ENCODE assay signal across 8 cellular contexts in the genomic region with DNA sequence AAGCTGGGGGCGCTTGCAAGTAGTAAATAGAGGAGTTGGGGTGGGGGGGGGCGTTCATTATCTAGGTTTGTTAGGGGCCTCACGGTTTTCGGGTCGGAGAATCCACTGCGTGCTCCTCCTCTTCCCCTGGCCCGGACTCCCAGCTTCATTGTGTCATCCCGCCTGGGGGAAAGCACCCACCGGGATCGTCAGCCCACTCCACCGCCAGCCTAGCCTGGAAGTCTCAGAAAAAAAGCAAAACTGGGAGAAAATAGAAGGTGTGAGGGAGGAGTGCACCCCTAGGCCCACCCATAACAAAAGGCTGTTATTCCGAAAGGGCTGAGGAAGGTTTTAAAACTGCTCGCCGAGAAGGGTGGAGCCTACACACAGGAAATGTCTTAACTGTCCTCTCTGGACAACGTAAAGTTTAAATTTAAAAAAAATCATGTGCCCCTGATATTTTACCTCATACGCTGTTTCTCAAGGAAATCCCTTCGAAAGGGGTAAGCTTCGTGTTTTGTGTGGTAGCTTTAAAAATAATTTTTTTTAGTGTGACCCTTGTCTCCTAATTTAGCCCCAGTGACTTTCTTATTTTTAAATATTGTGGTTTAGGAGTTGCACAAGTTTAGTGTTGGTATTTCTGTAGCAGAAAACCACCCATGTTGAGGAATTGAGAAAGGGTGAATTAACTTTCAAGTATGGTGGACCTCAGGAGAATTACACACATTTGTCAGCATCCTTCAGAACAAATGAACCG.
DNase-seq lines count a peak whose midpoint lies in the region; ATAC-seq, FAIRE-seq and TF ChIP-seq lines count a peak whose summit lies in the region.

No MANE protein-coding gene starts in this region.

- POLR2A ChIA-PET in CD8-positive, alpha-beta T cell (lab: Charles Lee): interaction anchor here (1.0 to 5.2 kb wide), 10 partner anchors 12 to 64 kb away, joined by 3 to 91 read pairs (median 10); no protein-coding TSS in a partner anchor
- POLR2A ChIA-PET in RWPE1 (lab: Yijun Ruan, JAX; ENCODE audit: low non-redundant PET): interaction anchor here (0.5 kb wide), 1 partner anchor 237 kb away, joined by 4 read pairs; no protein-coding TSS in a partner anchor
- POLR2A ChIA-PET in HepG2 (lab: Yijun Ruan, JAX): interaction anchor here (0.6 to 7.5 kb wide), 12 partner anchors 9 to 95 kb away, joined by 3 to 108 read pairs (median 20); no protein-coding TSS in a partner anchor

- in situ Hi-C loops in HepG2 (cut with HindIII; ENCODE audit: extremely low pct_ligation_motif_present, low pct_unique_long_range_greater_than_20kb): no loop called here

- H3K9me3 Mint-ChIP-seq in CD8-positive, alpha-beta T cell: no peaks in the 10 kb centered on the region
- no peaks in the 10 kb centered on the region for H3K9me3 Mint-ChIP-seq in central memory CD8-positive, alpha-beta T cell

- DNase-seq in CD8-positive, alpha-beta T cell: peak in 4 of 7 experiments; percentile 32 to 62 (median 47)
- peak; percentile 65 for DNase-seq in RWPE1 (ENCODE audit: low spot score)
- DNase-seq in central memory CD8-positive, alpha-beta T cell (ENCODE audit: low spot score in 2 of 2): peak in 1 of 2 donors; percentile 25
- DNase-seq in HepG2 (ENCODE audit: low spot score): no peak
- DNase-seq in thoracic aorta (ENCODE audit: low spot score): no peak
- DNase-seq in stimulated activated CD4-positive, alpha-beta T cell treated with anti-CD3 and anti-CD28 coated beads, Interleukin-4, amount 100 ng/mL, for 4 hours: no peak

- CTCF ChIA-PET in CD8-positive, alpha-beta T cell (lab: Charles Lee): interaction anchor here (0.7 to 4.3 kb wide), 14 partner anchors 9 to 94 kb away, joined by 3 to 29 read pairs (median 4); no protein-coding TSS in a partner anchor
- CTCF ChIA-PET in RWPE1 (lab: Yijun Ruan, JAX): interaction anchor here (0.7 to 1.0 kb wide), 2 partner anchors 13 to 104 kb away, joined by 3 read pairs; no protein-coding TSS in a partner anchor
- CTCF ChIA-PET in HepG2 (lab: Yijun Ruan, JAX; ENCODE audit: low intra/inter-chr PET ratio, low total read pairs): no interaction called here

- no peaks in the 10 kb centered on the region for H3K27me3 ChIP-seq in CD8-positive, alpha-beta T cell (ENCODE audit: insufficient read depth, low read length)
- H3K27me3 ChIP-seq in HepG2 (ENCODE audit: control insufficient read depth in 1 of 2, insufficient read depth in 2 of 2, low read length in 2 of 2) (no peaks in the 10 kb centered on the region; a peak in 1 of 5 replicates), thoracic aorta (replicated peaks; ENCODE audit: insufficient read depth) (no peaks in the 10 kb centered on the region)

- peak overlapping the region; percentile 98 for H3K4me3 Mint-ChIP-seq in CD8-positive, alpha-beta T cell
- H3K4me3 Mint-ChIP-seq in central memory CD8-positive, alpha-beta T cell: peak overlapping the region; percentile 97

- no peak for FAIRE-seq in HepG2 (lab: Jason Lieb, UNC)

- intact Hi-C loops in CD8-positive, alpha-beta T cell (cut with DNase I, micrococcal nuclease): loop anchor here (1.0 to 5.0 kb wide), 4 partner anchors 9 to 443 kb away; partner anchors contain the start of gene ACYP2 (in 1 of the 2)
- intact Hi-C loops in HepG2 (cut with micrococcal nuclease; ENCODE audit: unreplicated experiment): loop anchor here (5.0 kb wide), 1 partner anchor 57 kb away; no protein-coding TSS in a partner anchor

- ATAC-seq in CD8-positive, alpha-beta T cell: peak; percentile 34
- ATAC-seq in GM19023 (IDR thresholded peaks at IDR 0.05; ENCODE audit: unreplicated experiment) (peak; percentile 40), HG03097 (IDR thresholded peaks at IDR 0.05; ENCODE audit: low FRiP score, unreplicated experiment) (peak; percentile 31), HepG2 (no peak), thoracic aorta (ENCODE audit: insufficient number of reproducible peaks, low FRiP score, low read depth) (peak; percentile 48)
- ATAC-seq in central memory CD8-positive, alpha-beta T cell (replicated peaks; ENCODE audit: extremely low read depth, poor library complexity, severe bottlenecking): peak; percentile 12

- H3K4me3 ChIP-seq in CD8-positive, alpha-beta T cell (ENCODE audit: low read depth, low read length): peak overlapping the region; percentile 94
- H3K4me3 ChIP-seq in HepG2 (replicated peaks in 1 of 3; ENCODE audit: insufficient read depth in 1 of 3, low read depth in 2 of 3, low read length in 3 of 3) (peak overlapping the region; percentile 86 to 99 (median 91)), thoracic aorta (peak overlapping the region; percentile 75)

- H3K36me3 ChIP-seq in CD8-positive, alpha-beta T cell (ENCODE audit: insufficient read depth, low read length): no peaks in the 10 kb centered on the region
- H3K36me3 ChIP-seq in HepG2 (replicated peaks in 1 of 2; ENCODE audit: control insufficient read depth in 1 of 2, insufficient read depth in 2 of 2, low read length in 2 of 2) (peaks cover 0 to 22% of the 10 kb centered on the region in 2 experiments; a peak in 4 of 5 replicates), thoracic aorta (no peaks in the 10 kb centered on the region)

- H3K4me1 Mint-ChIP-seq in CD8-positive, alpha-beta T cell (ENCODE audit: low read depth): peaks cover 64% of the 10 kb centered on the region
- H3K4me1 Mint-ChIP-seq in central memory CD8-positive, alpha-beta T cell: peaks cover 62% of the 10 kb centered on the region

- peak overlapping the region; percentile 93 for H3K27ac Mint-ChIP-seq in CD8-positive, alpha-beta T cell
- peak overlapping the region; percentile 90 for H3K27ac Mint-ChIP-seq in central memory CD8-positive, alpha-beta T cell (ENCODE audit: low read depth)

- TF ChIP-seq RAD21 in HepG2 (CRISPR knock-in tag; IDR thresholded peaks at IDR 0.05): no peak

- no peaks in the 10 kb centered on the region for H3K27me3 Mint-ChIP-seq in CD8-positive, alpha-beta T cell (ENCODE audit: low read depth)
- no peaks in the 10 kb centered on the region for H3K27me3 Mint-ChIP-seq in central memory CD8-positive, alpha-beta T cell

- H3K79me2 ChIP-seq in HepG2 (ENCODE audit: insufficient read depth, low read length): peaks cover 97% of the 10 kb centered on the region

- H3K4me2 ChIP-seq in HepG2 (ENCODE audit: low read depth, low read length): peak overlapping the region; percentile 91

- peaks cover 42% of the 10 kb centered on the region for H3K36me3 Mint-ChIP-seq in CD8-positive, alpha-beta T cell
- peaks cover 21% of the 10 kb centered on the region for H3K36me3 Mint-ChIP-seq in central memory CD8-positive, alpha-beta T cell (ENCODE audit: insufficient read depth)

- peak overlapping the region; percentile 98 for H3K9ac ChIP-seq in HepG2 (ENCODE audit: insufficient read depth, low read depth, low read length)

- no TSS peak for BruUV-seq in HepG2 (replicated peaks; lab: Mats Ljungman, UMichigan)

- 2% methylated on average over 19 of the region's 19 CpGs for WGBS in HepG2 (ENCODE audit: low lambda C conversion rate)

- peaks cover 48% of the 10 kb centered on the region for H3K4me1 ChIP-seq in CD8-positive, alpha-beta T cell (ENCODE audit: insufficient read depth, low read length)
- H3K4me1 ChIP-seq in HepG2 (ENCODE audit: insufficient read depth, low read length) (peaks cover 67% of the 10 kb centered on the region), thoracic aorta (ENCODE audit: control insufficient read depth in 1 of 2, low read depth in 2 of 2) (peaks cover 27 to 64% of the 10 kb centered on the region in 2 donors)

- no peak; a peak in 1 of 4 replicates for TF ChIP-seq POLR2A in HepG2 (IDR thresholded peaks at IDR 0.05; ENCODE audit: insufficient read depth in 1 of 2, low read depth in 2 of 2, low read length in 2 of 2)

- peaks cover 50% of the 10 kb centered on the region for H4K20me1 ChIP-seq in HepG2 (ENCODE audit: insufficient read depth, low read length)

- H2AFZ ChIP-seq in HepG2 (ENCODE audit: low read length): no peak overlapping the region

- H3K27ac ChIP-seq in CD8-positive, alpha-beta T cell (ENCODE audit: low read depth, low read length): peak overlapping the region; percentile 81
- peak overlapping the region; percentile 99 for H3K27ac ChIP-seq in RWPE1
- peak overlapping the region; percentile 93 for H3K27ac ChIP-seq in HepG2 (ENCODE audit: extremely low read length, insufficient read depth, low read length)
- H3K27ac ChIP-seq in thoracic aorta: peak overlapping the region; percentile 33 to 70

- no peak for TF ChIP-seq CTCF in CD8-positive, alpha-beta T cell (IDR thresholded peaks at IDR 0.05)
- TF ChIP-seq CTCF in RWPE1 (conservative IDR thresholded peaks at IDR 0.05; ENCODE audit: low read depth) (no peak), HepG2 (CRISPR knock-in tag; IDR thresholded peaks at IDR 0.05) (no peak), thoracic aorta (IDR thresholded peaks at IDR 0.05) (no peak)

- H3K9me3 ChIP-seq in CD8-positive, alpha-beta T cell (ENCODE audit: low read length): no peaks in the 10 kb centered on the region
- H3K9me3 ChIP-seq in HepG2 (ENCODE audit: low read length) (no peaks in the 10 kb centered on the region), thoracic aorta (no peaks in the 10 kb centered on the region)

- TF ChIP-seq EP300 in HepG2 (IDR thresholded peaks at IDR 0.05; ENCODE audit: low read depth in 2 of 2, low read length in 2 of 2) (no peak), HepG2 (CRISPR knock-in tag; IDR thresholded peaks at IDR 0.05; ENCODE audit: borderline replicate concordance) (no peak)

TF ChIP-seq in HepG2, 621 proteins besides CTCF, POLR2A, EP300 and RAD21 (continues in another document):
- TF ChIP-seq, protein P1, sequence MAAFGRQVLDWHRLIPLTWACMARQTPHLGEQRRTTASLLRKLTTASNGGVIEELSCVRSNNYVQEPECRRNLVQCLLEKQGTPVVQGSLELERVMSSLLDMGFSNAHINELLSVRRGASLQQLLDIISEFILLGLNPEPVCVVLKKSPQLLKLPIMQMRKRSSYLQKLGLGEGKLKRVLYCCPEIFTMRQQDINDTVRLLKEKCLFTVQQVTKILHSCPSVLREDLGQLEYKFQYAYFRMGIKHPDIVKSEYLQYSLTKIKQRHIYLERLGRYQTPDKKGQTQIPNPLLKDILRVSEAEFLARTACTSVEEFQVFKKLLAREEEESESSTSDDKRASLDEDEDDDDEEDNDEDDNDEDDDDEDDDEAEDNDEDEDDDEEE (CRISPR knock-in tag; IDR thresholded peaks at IDR 0.05): no peak

Comparison
In these comparisons a context has a peak if more than half of its experiments do, and no peak if none do; other contexts are left out.
1. DNase-seq: peak in CD8-positive, alpha-beta T cell (4 of 7) and RWPE1 (single experiment); none in HepG2 (single experiment), thoracic aorta (single experiment) and stimulated activated CD4-positive, alpha-beta T cell treated with anti-CD3 and anti-CD28 coated beads, Interleukin-4, amount 100 ng/mL, for 4 hours (0 of 2).
2. Peak in every context shown above with its lines, with median percentiles within 50 percentile points of each other: H3K27ac ChIP-seq and H3K4me3 ChIP-seq.